1 cellular context compared by ENCODE assay signal in genomic region chr2:38376683-38377500, GRCh38.
TF ChIP-seq lines count a peak whose summit lies in the region.

Gene ATL2 (minus strand): TSS chr2:38377273. CDS start chr2:38377260, 13 bp downstream.

TF ChIP-seq in GM12878, 131 proteins besides CTCF, POLR2A, EP300 and RAD21 (continued from another document):
- peak; percentile 76 for TF ChIP-seq ZNF687 (IDR thresholded peaks at IDR 0.05)
- TF ChIP-seq MYB (IDR thresholded peaks at IDR 0.05; ENCODE audit: borderline replicate concordance, low read depth, low read length): no peak
- peak; percentile 58; the same call in 1 of the 2 replicates for TF ChIP-seq ASH2L (IDR thresholded peaks at IDR 0.05; ENCODE audit: borderline replicate concordance, low read depth)
- peak; percentile 93 for TF ChIP-seq BACH1 (IDR thresholded peaks at IDR 0.05; ENCODE audit: borderline replicate concordance)
- 0 out of 2 replicates have a peak, but pooled peaks have one; percentile 58 for TF ChIP-seq BCLAF1 (IDR thresholded peaks at IDR 0.05)
- TF ChIP-seq BMI1 (IDR thresholded peaks at IDR 0.05; ENCODE audit: borderline replicate concordance): no peak
- TF ChIP-seq BCL11A (IDR thresholded peaks at IDR 0.05; ENCODE audit: low read depth, low read length): no peak; the same call in 1 of the 2 replicates
- no peak for TF ChIP-seq SREBF2 (IDR thresholded peaks at IDR 0.05; ENCODE audit: low read length)
- TF ChIP-seq TCF3 (IDR thresholded peaks at IDR 0.05; ENCODE audit: borderline replicate concordance, insufficient read depth, low read depth, low read length): no peak
- TF ChIP-seq MAX (IDR thresholded peaks at IDR 0.05; ENCODE audit: low read depth, low read length): peak; percentile 31; the same call in 1 of the 2 replicates
- no peak for TF ChIP-seq HCFC1 (IDR thresholded peaks at IDR 0.05; ENCODE audit: low read length)
- TF ChIP-seq CREB1 (IDR thresholded peaks at IDR 0.05; ENCODE audit: low read depth): peak; percentile 96
- TF ChIP-seq KDM1A (IDR thresholded peaks at IDR 0.05; ENCODE audit: borderline replicate concordance): no peak
- peak; percentile 98 for TF ChIP-seq LARP7 (IDR thresholded peaks at IDR 0.05)
- TF ChIP-seq ATF7 (IDR thresholded peaks at IDR 0.05; ENCODE audit: low read depth): peak; percentile 71
- peak; percentile 96 for TF ChIP-seq SMARCA5 (IDR thresholded peaks at IDR 0.05)
- peak; percentile 98 for TF ChIP-seq YY1 (IDR thresholded peaks at IDR 0.05; ENCODE audit: low read depth, low read length)
- no peak for TF ChIP-seq ZNF24 (IDR thresholded peaks at IDR 0.05)
- peak; percentile 52; the same call in 1 of the 2 replicates for TF ChIP-seq STAT1 (conservative IDR thresholded peaks at IDR 0.05)
- no peak for TF ChIP-seq E2F8 (IDR thresholded peaks at IDR 0.05; ENCODE audit: low read depth, partially characterized antibody)
- TF ChIP-seq PKNOX1 (IDR thresholded peaks at IDR 0.05): peak; percentile 30; the same call in 1 of the 2 replicates
- no peak for TF ChIP-seq ZBTB4 (CRISPR knock-in tag; IDR thresholded peaks at IDR 0.05)
- peak; percentile 76 for TF ChIP-seq MEF2A (IDR thresholded peaks at IDR 0.05; ENCODE audit: insufficient read depth, low read depth, low read length)
- no peak for TF ChIP-seq JUND (IDR thresholded peaks at IDR 0.05; ENCODE audit: low read depth, low read length)
- peak; percentile 96 for TF ChIP-seq GATAD2B (conservative IDR thresholded peaks at IDR 0.05; ENCODE audit: low read depth)
- TF ChIP-seq SP1 (IDR thresholded peaks at IDR 0.05; ENCODE audit: low read depth, low read length): peak; percentile 80
- TF ChIP-seq JUNB (IDR thresholded peaks at IDR 0.05): no peak
- TF ChIP-seq CBX5 (IDR thresholded peaks at IDR 0.05; ENCODE audit: low read depth): peak; percentile 93
- no peak for TF ChIP-seq WRNIP1 (IDR thresholded peaks at IDR 0.05; ENCODE audit: borderline replicate concordance, low read depth, low read length)
- peak; percentile 76 for TF ChIP-seq MYC (IDR thresholded peaks at IDR 0.05; ENCODE audit: insufficient read depth, insufficient read length, insufficient replicate concordance, low read length, severe bottlenecking)
- TF ChIP-seq PML (IDR thresholded peaks at IDR 0.05; ENCODE audit: low read length): peak; percentile 38; the same call in 1 of the 2 replicates
TF ChIP-seq in GM12878: peak in this region for 48.
